ENCODE assay signal across 8 cellular contexts in the genomic region with DNA sequence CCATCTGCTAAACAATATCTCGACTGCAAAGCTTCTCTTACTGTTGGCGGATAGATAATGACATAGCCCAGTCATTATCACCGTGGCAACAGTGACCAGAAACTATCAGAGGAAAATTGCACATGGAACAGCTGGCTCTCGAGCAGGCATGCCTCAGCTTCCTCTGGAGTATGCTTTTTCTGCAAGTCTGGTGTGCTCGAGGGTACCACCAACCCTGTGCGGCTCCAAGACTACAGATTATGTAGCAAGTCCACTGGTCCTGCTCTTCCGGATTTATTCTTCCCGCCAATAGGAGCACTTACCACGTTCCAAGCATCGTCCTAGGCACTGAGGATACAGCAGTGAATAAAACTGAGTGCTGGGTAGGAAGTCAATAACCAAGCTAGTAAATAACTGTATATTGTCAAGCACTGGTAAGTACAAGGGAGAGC. TPM values are rescaled to one million over a fixed set of nuclear protein-coding genes. Genes with fewer than 3 reads are reported as not detected.
A peak's percentile ranks its signal among the peaks of the same experiment; 100 is the strongest.
DNase-seq lines count a peak whose midpoint lies in the region; ATAC-seq and TF ChIP-seq lines count a peak whose summit lies in the region.

No MANE protein-coding gene starts in this region.

- no peak for ATAC-seq in HG03280 (IDR thresholded peaks at IDR 0.05; ENCODE audit: unreplicated experiment)
- no peak for ATAC-seq in HG03432 (IDR thresholded peaks at IDR 0.05; ENCODE audit: unreplicated experiment)

- peak overlapping the region; percentile 96 for H3K27ac Mint-ChIP-seq in progenitor cell of endocrine pancreas

- TF ChIP-seq CTCF in LNCaP clone FGC (IDR thresholded peaks at IDR 0.05; ENCODE audit: control insufficient read depth, extremely low read depth, insufficient read depth) (no peak), esophagus squamous epithelium (IDR thresholded peaks at IDR 0.05) (no peak), progenitor cell of endocrine pancreas (IDR thresholded peaks at IDR 0.05; ENCODE audit: unreplicated experiment) (no peak)

- intact Hi-C loops in esophagus squamous epithelium (cut with DNase I) = no loop called here

- WGBS in esophagus squamous epithelium, 2 donors = 3 to 7% methylated on average over 6 to 9 of the region's 10 CpGs

- H3K4me3 Mint-ChIP-seq in progenitor cell of endocrine pancreas (ENCODE audit: low read depth) = peak overlapping the region; percentile 91

- DNase-seq in DMS 273 (lab: John Stamatoyannopoulos, UW; ENCODE audit: unreplicated experiment) = peak; percentile 90
- no peak for DNase-seq in LNCaP clone FGC (ENCODE audit: low read depth)
- DNase-seq in SW480 (ENCODE audit: low spot score) = peak; percentile 40
- no peak for DNase-seq in esophagus squamous epithelium (lab: John Stamatoyannopoulos, UW)
- DNase-seq in progenitor cell of endocrine pancreas (ENCODE audit: low spot score, unreplicated experiment) = no peak
- DNase-seq in germinal center (ENCODE audit: low spot score) = no peak

- H3K4me1 Mint-ChIP-seq in progenitor cell of endocrine pancreas (ENCODE audit: low read depth) = peaks cover 49% of the 10 kb centered on the region

- no peaks in the 10 kb centered on the region for H3K36me3 Mint-ChIP-seq in progenitor cell of endocrine pancreas (ENCODE audit: insufficient read depth)

- H3K27ac ChIP-seq in esophagus squamous epithelium = peak overlapping the region; percentile 34 to 91 (median 88)

- TF ChIP-seq POLR2A in esophagus squamous epithelium (IDR thresholded peaks at IDR 0.05) = no peak

- no peaks in the 10 kb centered on the region for H3K9me3 Mint-ChIP-seq in progenitor cell of endocrine pancreas (ENCODE audit: low read depth)

- peaks cover 0 to 8% (median 0%) of the 10 kb centered on the region in 3 donors for H3K36me3 ChIP-seq in esophagus squamous epithelium

- no peaks in the 10 kb centered on the region for H3K9me3 ChIP-seq in esophagus squamous epithelium

- H3K27me3 Mint-ChIP-seq in progenitor cell of endocrine pancreas = no peaks in the 10 kb centered on the region

- peak overlapping the region; percentile 83 for H3K4me3 ChIP-seq in LNCaP clone FGC (ENCODE audit: low read depth, low read length)
- peak overlapping the region; percentile 74 to 99 (median 91) for H3K4me3 ChIP-seq in esophagus squamous epithelium

- H3K4me1 ChIP-seq in esophagus squamous epithelium = peaks cover 41 to 77% (median 54%) of the 10 kb centered on the region in 3 donors

- H3K27me3 ChIP-seq in esophagus squamous epithelium = no peaks in the 10 kb centered on the region

RNA-seq across cellular contexts. Expression of a gene that starts 1.4 kb away (rescaled TPM):
- total RNA-seq in esophagus squamous epithelium (10 to 100 TPM; 14.4 to 40.1 (median 32.6) TPM), progenitor cell of endocrine pancreas (53.3 and 54.8 TPM in 2 replicates)

RNA-seq across cellular contexts. Expression of a gene that starts 17.0 kb away (rescaled TPM):
- total RNA-seq in esophagus squamous epithelium (10 to 100 TPM in 1 of 4 donors, 1 to 10 TPM in 3; 1.5 to 11.6 (median 5.5) TPM), progenitor cell of endocrine pancreas (0.31 and 0.44 TPM in 2 replicates)

Comparison
In these comparisons a context has a peak if more than half of its experiments do, and no peak if none do; other contexts are left out.
1. DNase-seq: peak in DMS 273 (single experiment) and SW480 (single experiment); none in LNCaP clone FGC (single experiment), esophagus squamous epithelium (single experiment), progenitor cell of endocrine pancreas (single experiment) and germinal center (single experiment).